Comparison of ENCODE assay signal across 11 cellular contexts in genomic region chr3:29170894-29171582, GRCh38.
A peak's percentile ranks its signal among the peaks of the same experiment; 100 is the strongest.
DNase-seq lines count a peak whose midpoint lies in the region; ATAC-seq and TF ChIP-seq lines count a peak whose summit lies in the region.
"Had no signal": no experiment of that assay in that cellular context is flagged by ENCODE, and none has a peak within 500 bp of the region (broad histone marks: within the 10 kb centered on the region; RNA-seq: fewer than 3 reads in every experiment).

No MANE protein-coding gene starts in this region.

- no peak overlapping the region for H3K27ac ChIP-seq in RWPE2 (ENCODE audit: poor library complexity, severe bottlenecking)

- no peaks in the 10 kb centered on the region for H3K36me3 ChIP-seq in RWPE2 (ENCODE audit: low read depth)

- no peaks in the 10 kb centered on the region for H3K27me3 ChIP-seq in RWPE2 (ENCODE audit: insufficient read depth, poor library complexity, severe bottlenecking)

- H3K4me1 ChIP-seq in RWPE2 (ENCODE audit: insufficient read depth, poor library complexity, severe bottlenecking) = peaks cover 9% of the 10 kb centered on the region

- TF ChIP-seq CTCF in RWPE2 (IDR thresholded peaks at IDR 0.05; ENCODE audit: poor library complexity, severe bottlenecking) = no peak

- ATAC-seq in RWPE2 (ENCODE audit: low read depth) (peak; percentile 33; the same call in 1 of the 3 replicates), sciatic nerve (peak; percentile 16), GM21576 (IDR thresholded peaks at IDR 0.05; ENCODE audit: unreplicated experiment) (no peak), GM21825 (IDR thresholded peaks at IDR 0.05; ENCODE audit: unreplicated experiment) (no peak)

- intact Hi-C loops in sciatic nerve (cut with DNase I) = no loop called here

- no peaks in the 10 kb centered on the region for H3K9me3 ChIP-seq in RWPE2 (ENCODE audit: severe bottlenecking)

- DNase-seq in EL (peak; percentile 78), RWPE2 (ENCODE audit: low spot score) (no peak), fibroblast of peridontal ligament (ENCODE audit: extremely low read depth) (peak; percentile 44), sciatic nerve (ENCODE audit: low spot score) (no peak), AML-193 (lab: John Stamatoyannopoulos, UW) (no peak), nucleus accumbens (lab: John Stamatoyannopoulos, UW) (no peak)
- DNase-seq: activated T-cell treated with anti-CD3 and anti-CD28 coated beads, Interleukin-2, amount 50 U/mL, for 1 hour; NCI-H1105; T1000 had no signal

- no peak overlapping the region for H3K4me3 ChIP-seq in RWPE2 (ENCODE audit: severe bottlenecking)

Comparison
In these comparisons a context has a peak if more than half of its experiments do, and no peak if none do; other contexts are left out.
1. DNase-seq: peak in EL (single experiment) and fibroblast of peridontal ligament (single experiment); none in RWPE2 (single experiment), sciatic nerve (single experiment), AML-193 (0 of 2) and nucleus accumbens (0 of 56).
2. ATAC-seq: peak in RWPE2 (single experiment) and sciatic nerve (single experiment); none in GM21576 (single experiment) and GM21825 (single experiment).